ENCODE assay signal across 1 cellular context in genomic region chr10:86734209-86734988, GRCh38.
TF ChIP-seq lines count a peak whose summit lies in the region.

No MANE protein-coding gene starts in this region.

TF ChIP-seq in WTC11, 78 proteins besides CTCF, POLR2A, EP300 and RAD21 (continued from another document):
- no peak for TF ChIP-seq OVOL2 (CRISPR knock-in tag; IDR thresholded peaks at IDR 0.05; ENCODE audit: borderline replicate concordance)
- no peak for TF ChIP-seq CREM (CRISPR knock-in tag; IDR thresholded peaks at IDR 0.05)
- no peak for TF ChIP-seq ZNF317 (CRISPR knock-in tag; IDR thresholded peaks at IDR 0.05; ENCODE audit: borderline replicate concordance, low read depth)
- no peak for TF ChIP-seq HMGXB4 (CRISPR knock-in tag; IDR thresholded peaks at IDR 0.05)
- no peak for TF ChIP-seq E2F1 (CRISPR knock-in tag; IDR thresholded peaks at IDR 0.05)
- TF ChIP-seq GABPB1 (CRISPR knock-in tag; IDR thresholded peaks at IDR 0.05), result no peak
- no peak for TF ChIP-seq MLX (CRISPR knock-in tag; IDR thresholded peaks at IDR 0.05)
- no peak for TF ChIP-seq MXD4 (CRISPR knock-in tag; IDR thresholded peaks at IDR 0.05; ENCODE audit: borderline replicate concordance)
- TF ChIP-seq ESRRA (CRISPR knock-in tag; IDR thresholded peaks at IDR 0.05; ENCODE audit: borderline replicate concordance), result no peak
- TF ChIP-seq ZMAT4 (CRISPR knock-in tag; IDR thresholded peaks at IDR 0.05), result no peak
- TF ChIP-seq GRHL2 (CRISPR knock-in tag; IDR thresholded peaks at IDR 0.05; ENCODE audit: insufficient replicate concordance, severe bottlenecking), result no peak
- no peak for TF ChIP-seq JUN (CRISPR knock-in tag; IDR thresholded peaks at IDR 0.05)
- no peak for TF ChIP-seq ZNF512 (CRISPR knock-in tag; IDR thresholded peaks at IDR 0.05; ENCODE audit: borderline replicate concordance)
- TF ChIP-seq NFATC4 (CRISPR knock-in tag; IDR thresholded peaks at IDR 0.05), result no peak
